9 cellular contexts compared by ENCODE assay signal in the genomic region with DNA sequence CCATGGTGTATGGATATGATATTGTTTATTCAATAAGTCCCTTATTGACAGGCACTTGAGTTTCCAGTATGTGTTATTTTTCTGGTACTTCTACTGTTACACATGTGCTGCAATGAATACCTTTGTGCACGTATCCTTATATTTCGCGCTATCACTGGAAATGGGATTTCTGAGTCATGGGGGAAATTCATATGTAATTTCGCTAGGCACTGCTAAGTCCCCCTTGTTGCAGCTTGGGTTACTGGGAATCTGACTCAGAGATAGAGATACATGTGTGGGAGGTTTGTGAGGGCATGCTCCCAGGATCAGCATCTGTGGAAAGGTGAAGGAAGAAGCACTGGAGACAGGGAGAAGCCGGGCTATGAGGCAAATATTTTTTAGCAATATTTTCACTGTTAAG. TPM values are rescaled to one million over a fixed set of nuclear protein-coding genes. Genes with fewer than 3 reads are reported as not detected.
DNase-seq lines count a peak whose midpoint lies in the region; ATAC-seq and TF ChIP-seq lines count a peak whose summit lies in the region.
"Not testable (repeated sequence)": the region's sequence is repeated elsewhere in the genome, so short reads cannot be mapped to it uniquely, and the experiment has no call there.
"Had no signal": no experiment of that assay in that cellular context is flagged by ENCODE, and none has a peak within 500 bp of the region (broad histone marks: within the 10 kb centered on the region; RNA-seq: fewer than 3 reads in every experiment).

No MANE protein-coding gene starts in this region.

- H3K27ac Mint-ChIP-seq in activated T-helper 17 cell treated with anti-CD3 and anti-CD28 coated beads, Interleukin-2, amount 50 U/mL, for 72 hours; activated naive CD8-positive, alpha-beta T cell treated with anti-CD3 and anti-CD28 coated beads, Interleukin-2, amount 50 U/mL, for 24 hours: not testable (repeated sequence)

- not testable (repeated sequence) for H3K9me3 Mint-ChIP-seq in activated T-cell treated with anti-CD3 and anti-CD28 coated beads, Interleukin-2, amount 50 U/mL, for 4 hours; activated T-helper 17 cell treated with anti-CD3 and anti-CD28 coated beads, Interleukin-2, amount 50 U/mL, for 72 hours; activated naive CD8-positive, alpha-beta T cell treated with anti-CD3 and anti-CD28 coated beads, Interleukin-2, amount 50 U/mL, for 24 hours

- not testable (repeated sequence) for H3K27me3 Mint-ChIP-seq in activated T-cell treated with anti-CD3 and anti-CD28 coated beads, Interleukin-2, amount 50 U/mL, for 4 hours (ENCODE audit: low read depth); activated T-helper 17 cell treated with anti-CD3 and anti-CD28 coated beads, Interleukin-2, amount 50 U/mL, for 72 hours; activated naive CD8-positive, alpha-beta T cell treated with anti-CD3 and anti-CD28 coated beads, Interleukin-2, amount 50 U/mL, for 24 hours

- H3K4me3 Mint-ChIP-seq in activated T-cell treated with anti-CD3 and anti-CD28 coated beads, Interleukin-2, amount 50 U/mL, for 4 hours; activated T-helper 17 cell treated with anti-CD3 and anti-CD28 coated beads, Interleukin-2, amount 50 U/mL, for 72 hours; activated naive CD8-positive, alpha-beta T cell treated with anti-CD3 and anti-CD28 coated beads, Interleukin-2, amount 50 U/mL, for 24 hours: not testable (repeated sequence)

- not testable (repeated sequence) for TF ChIP-seq CTCF in omental fat pad (IDR thresholded peaks at IDR 0.05)

- not testable (repeated sequence) for DNase-seq in activated T-cell treated with anti-CD3 and anti-CD28 coated beads, Interleukin-2, amount 50 U/mL, for 4 hours; activated naive CD8-positive, alpha-beta T cell treated with anti-CD3 and anti-CD28 coated beads, Interleukin-2, amount 50 U/mL, for 24 hours; omental fat pad (ENCODE audit: low spot score); stimulated activated naive CD8-positive, alpha-beta T cell treated with anti-CD3 and anti-CD28 coated beads, Interleukin-15, Interleukin-2, amounts not matched to agents 100 U/mL and 50 U/mL, for 24 hours

- not testable (repeated sequence) for H3K4me1 Mint-ChIP-seq in activated T-cell treated with anti-CD3 and anti-CD28 coated beads, Interleukin-2, amount 50 U/mL, for 4 hours (ENCODE audit: low read depth); activated T-helper 17 cell treated with anti-CD3 and anti-CD28 coated beads, Interleukin-2, amount 50 U/mL, for 72 hours; activated naive CD8-positive, alpha-beta T cell treated with anti-CD3 and anti-CD28 coated beads, Interleukin-2, amount 50 U/mL, for 24 hours

- peak; percentile 14; the same call in 2 of the 3 replicates for ATAC-seq in SK-N-SH treated with all-trans-retinoic acid at 6 μM for 48 hours
- ATAC-seq in activated T-cell treated with anti-CD3 and anti-CD28 coated beads, Interleukin-2, amount 50 U/mL, for 4 hours: peak; percentile 41 to 59
- peak; percentile 75 for ATAC-seq in activated T-helper 17 cell treated with anti-CD3 and anti-CD28 coated beads, Interleukin-2, amount 50 U/mL, for 72 hours (replicated peaks)
- ATAC-seq in activated naive CD8-positive, alpha-beta T cell treated with anti-CD3 and anti-CD28 coated beads, Interleukin-2, amount 50 U/mL, for 24 hours: peak; percentile 75
- peak; percentile 28 for ATAC-seq in omental fat pad (ENCODE audit: low FRiP score)
- peak; percentile 68 for ATAC-seq in stimulated activated naive CD8-positive, alpha-beta T cell treated with anti-CD3 and anti-CD28 coated beads, Interleukin-15, Interleukin-2, amounts not matched to agents 100 U/mL and 50 U/mL, for 24 hours

- H3K36me3 Mint-ChIP-seq in activated T-cell treated with anti-CD3 and anti-CD28 coated beads, Interleukin-2, amount 50 U/mL, for 4 hours (ENCODE audit: insufficient read depth); activated T-helper 17 cell treated with anti-CD3 and anti-CD28 coated beads, Interleukin-2, amount 50 U/mL, for 72 hours (ENCODE audit: low read depth); activated naive CD8-positive, alpha-beta T cell treated with anti-CD3 and anti-CD28 coated beads, Interleukin-2, amount 50 U/mL, for 24 hours (ENCODE audit: low read depth): not testable (repeated sequence)

RNA-seq across cellular contexts. Expression of a gene that starts 9.9 kb away (rescaled TPM):
- total RNA-seq in activated T-cell treated with anti-CD3 and anti-CD28 coated beads, Interleukin-2, amount 50 U/mL, for 4 hours: 10 to 100 TPM; 19.7 to 25.6 (median 21.9) TPM
- 100 to 1,000 TPM in 1 of 2 donors, 10 to 100 TPM in 1; 73.1 to 106 TPM for total RNA-seq in activated T-helper 17 cell treated with anti-CD3 and anti-CD28 coated beads, Interleukin-2, amount 50 U/mL, for 72 hours
- total RNA-seq in omental fat pad: 1 to 10 TPM; 1.4 to 8.2 (median 4.8) TPM
- total RNA-seq: Caco-2 had no signal

RNA-seq across cellular contexts. Expression of a gene that starts 59.1 kb away (rescaled TPM):
- total RNA-seq in activated T-cell treated with anti-CD3 and anti-CD28 coated beads, Interleukin-2, amount 50 U/mL, for 4 hours: under 1 TPM in 1 of 3 donors, not detected in 2; 0.63 TPM
- 1 to 10 TPM in 1 of 2 donors, under 1 TPM in 1; 0.56 to 2.7 TPM for total RNA-seq in activated T-helper 17 cell treated with anti-CD3 and anti-CD28 coated beads, Interleukin-2, amount 50 U/mL, for 72 hours
- 1 to 10 TPM in 1 of 4 donors, under 1 TPM in 2, not detected in 1; 0.74 to 1.3 (median 0.79) TPM for total RNA-seq in omental fat pad
- total RNA-seq: A172, B cell, Caco-2 had no signal

Comparison
In these comparisons a context has a peak if more than half of its experiments do, and no peak if none do; other contexts are left out.
1. ATAC-seq: peak in every context shown above with its lines; median percentile 75 in activated T-helper 17 cell treated with anti-CD3 and anti-CD28 coated beads, Interleukin-2, amount 50 U/mL, for 72 hours; 75 in activated naive CD8-positive, alpha-beta T cell treated with anti-CD3 and anti-CD28 coated beads, Interleukin-2, amount 50 U/mL, for 24 hours; 68 in stimulated activated naive CD8-positive, alpha-beta T cell treated with anti-CD3 and anti-CD28 coated beads, Interleukin-15, Interleukin-2, amounts not matched to agents 100 U/mL and 50 U/mL, for 24 hours; 50 in activated T-cell treated with anti-CD3 and anti-CD28 coated beads, Interleukin-2, amount 50 U/mL, for 4 hours; 28 in omental fat pad; 14 in SK-N-SH treated with all-trans-retinoic acid at 6 μM for 48 hours.